Comparison of ENCODE assay signal across 9 cellular contexts in genomic region chr13:39415403-39415802, GRCh38.
DNase-seq lines count a peak whose midpoint lies in the region; ATAC-seq and TF ChIP-seq lines count a peak whose summit lies in the region.
"Had no signal": no experiment of that assay in that cellular context is flagged by ENCODE, and none has a peak within 500 bp of the region (broad histone marks: within the 10 kb centered on the region; RNA-seq: fewer than 3 reads in every experiment).

No MANE protein-coding gene starts in this region.

- peak overlapping the region in 1 of 3 donors; percentile 37 for H3K4me3 ChIP-seq in breast epithelium

- H3K4me3 Mint-ChIP-seq in Calu3 (ENCODE audit: low read depth, unreplicated experiment) = no peak overlapping the region

- H3K36me3 Mint-ChIP-seq in Calu3 (ENCODE audit: insufficient read depth, unreplicated experiment) = no peaks in the 10 kb centered on the region

- peaks cover 9% of the 10 kb centered on the region for H3K27me3 Mint-ChIP-seq in Calu3 (ENCODE audit: unreplicated experiment)

- peaks cover 3% of the 10 kb centered on the region in 2 donors for H3K4me1 ChIP-seq in breast epithelium

- ATAC-seq in GM19397 (IDR thresholded peaks at IDR 0.05; ENCODE audit: unreplicated experiment) (no peak), HG03439 (IDR thresholded peaks at IDR 0.05; ENCODE audit: unreplicated experiment) (no peak)

- no TSS peak for BruUV-seq in Calu3 (replicated peaks; lab: Mats Ljungman, UMichigan)

- no peaks in the 10 kb centered on the region for H3K9me3 Mint-ChIP-seq in Calu3 (ENCODE audit: low read depth, unreplicated experiment)

- H3K27me3 ChIP-seq in breast epithelium (no peaks in the 10 kb centered on the region), layer of hippocampus (ENCODE audit: control insufficient read depth, insufficient read depth, low read length) (no peaks in the 10 kb centered on the region)

- peak; percentile 16 for DNase-seq in Calu3
- DNase-seq in MV-4-11 (lab: John Stamatoyannopoulos, UW) = peak; percentile 30
- peak in 1 of 2 donors; percentile 30 for DNase-seq in breast epithelium (ENCODE audit: low spot score in 2 of 2)
- DNase-seq in effector CD4-positive, alpha-beta T cell = no peak
- DNase-seq in stimulated activated naive CD4-positive, alpha-beta T cell treated with Interleukin-2 at 50 U/mL for 16 hours (lab: John Stamatoyannopoulos, UW) = no peak

- H3K4me1 Mint-ChIP-seq in Calu3 (ENCODE audit: low read depth, unreplicated experiment) = peaks cover 8% of the 10 kb centered on the region

- CTCF ChIA-PET in Calu3 (lab: Charles Lee) = interaction anchor here (1.5 kb wide), 1 partner anchor 201 kb away, joined by 9 read pairs; no protein-coding TSS in a partner anchor

- H3K9me3 ChIP-seq in breast epithelium = no peaks in the 10 kb centered on the region

- H3K36me3 ChIP-seq in breast epithelium = no peaks in the 10 kb centered on the region

- H3K27ac Mint-ChIP-seq in Calu3 (ENCODE audit: unreplicated experiment) = no peak overlapping the region

- H3K27ac ChIP-seq in breast epithelium = peak overlapping the region; percentile 54 to 91
- peak overlapping the region; percentile 42 for H3K27ac ChIP-seq in layer of hippocampus (ENCODE audit: low read depth, low read length)
- H3K27ac ChIP-seq: epithelial cell of prostate had no signal

- no peak for TF ChIP-seq CTCF in Calu3 (IDR thresholded peaks at IDR 0.05; ENCODE audit: unreplicated experiment)
- TF ChIP-seq CTCF in breast epithelium (IDR thresholded peaks at IDR 0.05) = peak in 1 of 3 donors; percentile 13

- intact Hi-C loops in Calu3 (cut with micrococcal nuclease; ENCODE audit: unreplicated experiment) (loop anchor here (5.0 kb wide), 2 partner anchors 197 to 257 kb away; no protein-coding TSS in a partner anchor), breast epithelium (cut with DNase I; ENCODE audit: low total_unique reads) (no loop called here)

- no peak for TF ChIP-seq POLR2A in breast epithelium (IDR thresholded peaks at IDR 0.05)

Comparison
In these comparisons a context has a peak if more than half of its experiments do, and no peak if none do; other contexts are left out.
1. DNase-seq: peak in Calu3 (single experiment) and MV-4-11 (single experiment); none in effector CD4-positive, alpha-beta T cell (single experiment) and stimulated activated naive CD4-positive, alpha-beta T cell treated with Interleukin-2 at 50 U/mL for 16 hours (single experiment).